14 cellular contexts compared by ENCODE assay signal in genomic region chr20:58113706-58114105, GRCh38.
A peak's percentile ranks its signal among the peaks of the same experiment; 100 is the strongest.
DNase-seq lines count a peak whose midpoint lies in the region; ATAC-seq and TF ChIP-seq lines count a peak whose summit lies in the region.
"Had no signal": no experiment of that assay in that cellular context is flagged by ENCODE, and none has a peak within 500 bp of the region (broad histone marks: within the 10 kb centered on the region; RNA-seq: fewer than 3 reads in every experiment).

No MANE protein-coding gene starts in this region.

- H3K79me2 ChIP-seq in mammary epithelial cell (ENCODE audit: insufficient read depth, low read length), result no peaks in the 10 kb centered on the region
- no peaks in the 10 kb centered on the region for H3K79me2 ChIP-seq in PC-9 (ENCODE audit: low read depth)

- H3K27ac ChIP-seq in mammary epithelial cell (ENCODE audit: insufficient read depth, low read depth, low read length) (no peak overlapping the region), PC-9 (peak overlapping the region; percentile 86; the same call in 1 of the 2 replicates)

- WGBS in mammary epithelial cell (ENCODE audit: low coverage, missing lambda C conversion rate), result 89% methylated on average over 9 of the region's 9 CpGs

- H4K20me1 ChIP-seq in mammary epithelial cell (ENCODE audit: insufficient read depth, low read length) (no peaks in the 10 kb centered on the region), PC-9 (ENCODE audit: insufficient read depth) (no peaks in the 10 kb centered on the region)

- H3K27ac Mint-ChIP-seq in MCF 10A (ENCODE audit: low read depth, unreplicated experiment), result peak overlapping the region; percentile 87

- H3K4me2 ChIP-seq in mammary epithelial cell (ENCODE audit: insufficient read depth, low read depth, low read length) (no peak overlapping the region), PC-9 (no peak overlapping the region; the same call in 1 of the 2 replicates)

- H3K9me2 ChIP-seq in PC-9 (ENCODE audit: insufficient read depth), result no peaks in the 10 kb centered on the region

- intact Hi-C loops in MCF 10A (cut with micrococcal nuclease), result loop anchor here (2.0 kb wide), 1 partner anchor 13 kb away; no protein-coding TSS in a partner anchor
- intact Hi-C loops in mammary epithelial cell (cut with micrococcal nuclease), result no loop called here
- intact Hi-C loops in PC-9 (cut with micrococcal nuclease; ENCODE audit: unreplicated experiment), result loop anchor here (2.0 kb wide), 1 partner anchor 97 kb away; no protein-coding TSS in a partner anchor

- POLR2A ChIA-PET in MCF 10A (lab: Yijun Ruan, JAX), result interaction anchor here (2.0 to 2.2 kb wide), 2 partner anchors 14 to 18 kb away, joined by 7 to 13 read pairs; no protein-coding TSS in a partner anchor
- POLR2A ChIA-PET in PC-9 (lab: Charles Lee; ENCODE audit: unreplicated experiment), result interaction anchor here (0.5 kb wide), 1 partner anchor 416 kb away, joined by 3 read pairs; no protein-coding TSS in a partner anchor
- POLR2A ChIA-PET in HEK293T (lab: Yijun Ruan, JAX), result no interaction called here

- no peak for TF ChIP-seq CTCF in MCF 10A (IDR thresholded peaks at IDR 0.05; ENCODE audit: unreplicated experiment)
- no peak for TF ChIP-seq CTCF in mammary epithelial cell (conservative IDR thresholded peaks at IDR 0.05 in 1 of 2, IDR thresholded peaks at IDR 0.05 in 1 of 2; ENCODE audit: extremely low read depth in 1 of 2, insufficient read depth in 1 of 2, low read depth in 1 of 2, low read length in 2 of 2)
- no peak for TF ChIP-seq CTCF in PC-9 (conservative IDR thresholded peaks at IDR 0.05)

- H3K9me3 ChIP-seq in mammary epithelial cell (replicated peaks; ENCODE audit: insufficient read depth, low read length) (peaks cover 10% of the 10 kb centered on the region), PC-9 (ENCODE audit: insufficient read depth, low read depth) (peaks cover 17% of the 10 kb centered on the region)

- CTCF ChIA-PET in MCF 10A (lab: Yijun Ruan, JAX), result interaction anchor here (0.6 to 2.2 kb wide), 6 partner anchors 16 to 1842 kb away, joined by 3 to 6 read pairs (median 4); no protein-coding TSS in a partner anchor
- CTCF ChIA-PET in mammary epithelial cell (lab: Charles Lee; ENCODE audit: low non-redundant PET), result interaction anchor here (0.6 kb wide), 1 partner anchor 14 kb away, joined by 6 read pairs; no protein-coding TSS in a partner anchor
- CTCF ChIA-PET in PC-9 (lab: Charles Lee), result no interaction called here
- CTCF ChIA-PET in HEK293T (lab: Yijun Ruan, JAX), result no interaction called here

- H3K4me3 ChIP-seq in mammary epithelial cell (replicated peaks in 1 of 3; ENCODE audit: insufficient read depth in 1 of 3, low read depth in 2 of 3, low read length in 3 of 3) (no peak overlapping the region), PC-9 (no peak overlapping the region)

- H2AFZ ChIP-seq in mammary epithelial cell (ENCODE audit: low read depth, low read length) (no peak overlapping the region), PC-9 (no peak overlapping the region)

- in situ Hi-C loops in mammary epithelial cell (cut with MboI; ENCODE audit: low sequenced_read_pairs in 2 of 2), result no loop called here

- no peaks in the 10 kb centered on the region for H3K27me3 Mint-ChIP-seq in MCF 10A (ENCODE audit: insufficient read depth, unreplicated experiment)

- no peak overlapping the region for H3K9ac ChIP-seq in mammary epithelial cell (ENCODE audit: insufficient read depth, low read length)

- H3K4me1 ChIP-seq in mammary epithelial cell (ENCODE audit: insufficient read depth, low read length) (peaks cover 38% of the 10 kb centered on the region), PC-9 (replicated peaks; ENCODE audit: insufficient read depth) (peaks cover 54% of the 10 kb centered on the region)

- H3K4me3 Mint-ChIP-seq in MCF 10A (ENCODE audit: unreplicated experiment), result no peak overlapping the region

- H3K27me3 ChIP-seq in mammary epithelial cell (ENCODE audit: insufficient read depth, low read length) (no peaks in the 10 kb centered on the region), PC-9 (ENCODE audit: insufficient read depth, low read depth) (no peaks in the 10 kb centered on the region)

- dilution Hi-C loops in mammary epithelial cell (cut with HindIII; ENCODE audit: low sequenced_read_pairs), result no loop called here

- H3K36me3 ChIP-seq in mammary epithelial cell (ENCODE audit: insufficient read depth, low read length) (no peaks in the 10 kb centered on the region), PC-9 (ENCODE audit: low read depth) (no peaks in the 10 kb centered on the region)

- ATAC-seq in left lobe of liver, result no peak
- ATAC-seq in GM21529 (IDR thresholded peaks at IDR 0.05; ENCODE audit: unreplicated experiment), result no peak

- no TSS peak for BruUV-seq in MCF 10A (replicated peaks; lab: Mats Ljungman, UMichigan)
- BruUV-seq in mammary epithelial cell (replicated peaks; lab: Mats Ljungman, UMichigan), result no TSS peak
- BruUV-seq in PC-9 (replicated peaks; lab: Mats Ljungman, UMichigan), result no TSS peak

- H3K9me3 Mint-ChIP-seq in MCF 10A (ENCODE audit: unreplicated experiment), result peaks cover 19% of the 10 kb centered on the region

- DNase-seq in MCF 10A (ENCODE audit: unreplicated experiment) (no peak), mammary epithelial cell (no peak), PC-9 (no peak), left lobe of liver (ENCODE audit: low spot score) (peak; percentile 7), HEK293T (ENCODE audit: extremely low spot score) (no peak), T1000 (lab: John Stamatoyannopoulos, UW) (no peak)
- no peak for DNase-seq in activated CD4-positive, CD25-positive, alpha-beta regulatory T cell treated with anti-CD3 and anti-CD28 coated beads, Interleukin-2, amount 50 U/mL, for 72 hours
- DNase-seq: DMS79 treated with DMSO at 0.1 percent for 48 hours, KBM-7, MM.1S, NCI-H1105, NCI-H1930, OCI-M1 had no signal

- H3K4me1 Mint-ChIP-seq in MCF 10A (ENCODE audit: insufficient read depth, unreplicated experiment), result peaks cover 31% of the 10 kb centered on the region

- peaks cover 36% of the 10 kb centered on the region for H3F3A ChIP-seq in PC-9 (ENCODE audit: insufficient read depth, low read depth)

- H3K36me3 Mint-ChIP-seq in MCF 10A (ENCODE audit: insufficient read depth, unreplicated experiment), result no peaks in the 10 kb centered on the region

TF ChIP-seq in HEK293T, 16 proteins besides CTCF, POLR2A, EP300 and RAD21:
- no peak for TF ChIP-seq FOXM1 (IDR thresholded peaks at IDR 0.05; ENCODE audit: borderline replicate concordance)

Comparison
In these comparisons a context has a peak if more than half of its experiments do, and no peak if none do; other contexts are left out.
1. CTCF ChIA-PET loops: an anchor here in MCF 10A (0.6 to 2.2 kb wide) and mammary epithelial cell (0.6 kb wide); none called in PC-9 and HEK293T.